ENCODE assay signal across 13 cellular contexts in the genomic region with DNA sequence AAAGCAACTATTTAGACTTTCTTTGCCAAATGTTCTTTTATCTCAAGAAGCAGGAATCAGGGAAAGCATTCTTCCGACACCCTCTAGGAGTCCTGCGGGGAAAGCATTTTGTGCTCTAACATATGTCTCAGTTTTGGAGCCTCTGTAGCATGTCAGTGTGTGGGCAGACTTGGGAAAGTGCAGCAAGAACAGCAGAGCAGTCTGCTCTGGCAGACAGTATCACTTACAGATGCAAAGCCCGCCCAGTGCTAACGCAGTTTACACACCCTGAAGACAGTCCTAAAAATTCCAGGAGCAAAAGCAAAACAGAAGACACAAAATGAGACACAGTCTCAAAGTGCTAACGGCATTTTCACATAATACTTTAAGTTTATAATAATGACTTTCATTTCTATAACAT.
DNase-seq lines count a peak whose midpoint lies in the region.
"Had no signal": no experiment of that assay in that cellular context is flagged by ENCODE, and none has a peak within 500 bp of the region (broad histone marks: within the 10 kb centered on the region; RNA-seq: fewer than 3 reads in every experiment).

No MANE protein-coding gene starts in this region.

- H3K4me3 Mint-ChIP-seq in activated naive CD8-positive, alpha-beta T cell, result peak overlapping the region; percentile 65
- H3K4me3 Mint-ChIP-seq: neural progenitor cell had no signal

- H3K36me3 Mint-ChIP-seq in activated naive CD8-positive, alpha-beta T cell, result peaks cover 14% of the 10 kb centered on the region

- peaks cover 46% of the 10 kb centered on the region for H3K4me1 Mint-ChIP-seq in activated naive CD8-positive, alpha-beta T cell (ENCODE audit: low read depth)

- H3K9me3 Mint-ChIP-seq in activated naive CD8-positive, alpha-beta T cell (ENCODE audit: low read depth), result no peaks in the 10 kb centered on the region
- H3K9me3 Mint-ChIP-seq: neural progenitor cell had no signal

- H3K27me3 Mint-ChIP-seq in activated naive CD8-positive, alpha-beta T cell, result no peaks in the 10 kb centered on the region

- no peaks in the 10 kb centered on the region for H3K9me3 ChIP-seq in effector memory CD4-positive, alpha-beta T cell (ENCODE audit: control insufficient read depth, low read length)
- H3K9me3 ChIP-seq: Caco-2 had no signal

- H3K27ac ChIP-seq in effector memory CD4-positive, alpha-beta T cell (ENCODE audit: insufficient read depth, low read length, poor library complexity, severe bottlenecking), result no peak overlapping the region
- H3K27ac ChIP-seq: neural progenitor cell had no signal

- H3K27ac Mint-ChIP-seq in activated naive CD8-positive, alpha-beta T cell, result peak overlapping the region; percentile 35
- H3K27ac Mint-ChIP-seq: neural progenitor cell had no signal

- H3K4me1 ChIP-seq in effector memory CD4-positive, alpha-beta T cell (ENCODE audit: control insufficient read depth, insufficient read depth, low read length, poor library complexity, severe bottlenecking), result no peaks in the 10 kb centered on the region
- H3K4me1 ChIP-seq: Caco-2 had no signal

- no peak overlapping the region for H3K4me3 ChIP-seq in effector memory CD4-positive, alpha-beta T cell (ENCODE audit: insufficient read depth, low read depth, low read length, poor library complexity, severe bottlenecking)
- H3K4me3 ChIP-seq: neural progenitor cell had no signal

- H3K27me3 ChIP-seq in effector memory CD4-positive, alpha-beta T cell (replicated peaks; ENCODE audit: control insufficient read depth, insufficient read depth, low read length, poor library complexity, severe bottlenecking), result no peaks in the 10 kb centered on the region
- H3K27me3 ChIP-seq: neural progenitor cell had no signal

- DNase-seq in Ammon's horn (ENCODE audit: low spot score) (peak; percentile 62), fibroblast of the conjunctiva (ENCODE audit: low read depth) (peak; percentile 23), posterior cingulate gyrus (peak in 8 of 10 donors; percentile 45 to 92 (median 60)), NCI-H128 (lab: John Stamatoyannopoulos, UW; ENCODE audit: unreplicated experiment) (no peak)
- no peak for DNase-seq in NK-92 treated with Interleukin-12 subunit alpha and Interleukin-12 subunit beta, amount 100 ng/mL, for 24 hours (lab: John Stamatoyannopoulos, UW)
- DNase-seq in effector memory CD4-positive, alpha-beta T cell, result no peak
- no peak for DNase-seq in stimulated activated naive CD4-positive, alpha-beta T cell (lab: John Stamatoyannopoulos, UW)
- DNase-seq: Caco-2; foreskin melanocyte; NCI-H526; stimulated activated CD4-positive, alpha-beta T cell treated with anti-CD3 and anti-CD28 coated beads, Interleukin-15, amount 100 ng/mL, for 24 hours had no signal

- H3K36me3 ChIP-seq in effector memory CD4-positive, alpha-beta T cell (ENCODE audit: control insufficient read depth, insufficient read depth, low read length), result no peaks in the 10 kb centered on the region
- H3K36me3 ChIP-seq: neural progenitor cell had no signal

- intact Hi-C loops in posterior cingulate gyrus (cut with DNase I), result no loop called here

Comparison
In these comparisons a context has a peak if more than half of its experiments do, and no peak if none do; other contexts are left out.
1. DNase-seq: peak in Ammon's horn (single experiment), fibroblast of the conjunctiva (single experiment) and posterior cingulate gyrus (8 of 10); none in NK-92 treated with Interleukin-12 subunit alpha and Interleukin-12 subunit beta, amount 100 ng/mL, for 24 hours (single experiment), NCI-H128 (single experiment), effector memory CD4-positive, alpha-beta T cell (0 of 3) and stimulated activated naive CD4-positive, alpha-beta T cell (0 of 6).